Comparison of ENCODE assay signal across 18 cellular contexts in genomic region chr2:124975658-124976057, GRCh38.
"Had no signal": no experiment of that assay in that cellular context is flagged by ENCODE, and none has a peak within 500 bp of the region (broad histone marks: within the 10 kb centered on the region; RNA-seq: fewer than 3 reads in every experiment).

No MANE protein-coding gene starts in this region.

- H3K4me1 ChIP-seq: left ventricle myocardium inferior, pancreas, prostate gland, tibial nerve, vagina had no signal

- H3K9me3 ChIP-seq: left ventricle myocardium inferior, pancreas, prostate gland, tibial nerve, vagina had no signal

- DNase-seq: hypothalamus; left ventricle myocardium inferior; naive thymus-derived CD8-positive, alpha-beta T cell; nucleus accumbens; pancreas; posterior cingulate gyrus; retina; right cardiac atrium; stimulated activated CD4-positive, alpha-beta T cell treated with anti-CD3 and anti-CD28 coated beads, Interleukin-12 subunit alpha, Interleukin-12 subunit beta, amount 100 ng/mL, for 4 hours; stimulated activated CD4-positive, alpha-beta T cell treated with anti-CD3 and anti-CD28 coated beads, Interleukin-15, amount 100 ng/mL, for 24 hours; stimulated activated CD4-positive, alpha-beta T cell treated with anti-CD3 and anti-CD28 coated beads, Interleukin-2, amount 100 ng/mL, for 24 hours; stimulated activated CD4-positive, alpha-beta T cell treated with anti-CD3 and anti-CD28 coated beads, Interleukin-4, amount 100 ng/mL, for 1 hour; stimulated activated naive CD4-positive, alpha-beta T cell had no signal

- FAIRE-seq: pancreas had no signal

- H3K27ac ChIP-seq: left ventricle myocardium inferior, pancreas, prostate gland, skin epidermis, tibial nerve, vagina had no signal

- H3K27me3 ChIP-seq: pancreas, tibial nerve, vagina had no signal

- H3K36me3 ChIP-seq: left ventricle myocardium inferior, pancreas, prostate gland, tibial nerve, vagina had no signal

- H3K4me3 ChIP-seq: left ventricle myocardium inferior, lung, pancreas, prostate gland, skin epidermis, tibial nerve, vagina had no signal
